In the genomic region with DNA sequence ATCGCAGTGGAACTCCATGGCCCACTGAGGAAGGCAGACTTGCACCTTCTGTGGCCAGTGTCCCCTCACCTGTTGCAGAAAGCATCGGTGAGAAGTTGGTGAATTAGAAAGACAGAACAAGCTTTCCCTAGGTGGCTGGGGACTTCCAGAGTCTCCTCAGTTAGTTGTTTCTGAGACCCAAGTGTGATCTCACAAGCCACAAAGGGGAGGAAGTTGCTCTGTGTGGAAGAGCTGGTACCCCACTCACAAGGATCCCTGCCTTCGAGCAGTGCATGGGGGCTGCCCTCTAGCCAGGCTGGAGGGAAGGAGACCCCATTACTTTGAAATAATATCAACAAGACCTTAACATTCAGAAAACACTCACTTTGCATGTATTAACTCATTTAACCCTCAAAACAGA, we compare ENCODE assay signal across 18 cellular contexts. TPM values are rescaled to one million over a fixed set of nuclear protein-coding genes. Genes with fewer than 3 reads are reported as not detected.
DNase-seq lines count a peak whose midpoint lies in the region; ATAC-seq, FAIRE-seq and TF ChIP-seq lines count a peak whose summit lies in the region.
"Had no signal": no experiment of that assay in that cellular context is flagged by ENCODE, and none has a peak within 500 bp of the region (broad histone marks: within the 10 kb centered on the region; RNA-seq: fewer than 3 reads in every experiment).

No MANE protein-coding gene starts in this region.

- no peak for TF ChIP-seq POLR2A in GM12878 (IDR thresholded peaks at IDR 0.05; ENCODE audit: low read depth, low read length)
- no peak for TF ChIP-seq POLR2A in thyroid gland (IDR thresholded peaks at IDR 0.05)

- no peaks in the 10 kb centered on the region for H3K79me2 ChIP-seq in GM12878 (ENCODE audit: control insufficient read depth, insufficient read depth, low read length)
- H3K79me2 ChIP-seq: hepatocyte had no signal

- 0 out of 2 replicates have a peak overlapping the region, but pooled peaks have one; percentile 35 for H3K4me2 ChIP-seq in GM12878 (ENCODE audit: control insufficient read depth, insufficient read depth)
- H3K4me2 ChIP-seq: hepatocyte had no signal

- in situ Hi-C loops in GM12878 (cut with MboI) = no loop called here

- peaks cover 15% of the 10 kb centered on the region for H3K27me3 Mint-ChIP-seq in activated CD4-positive, alpha-beta memory T cell treated with anti-CD3 and anti-CD28 coated beads for 36 hours

- no peaks in the 10 kb centered on the region for H3K36me3 Mint-ChIP-seq in activated CD4-positive, alpha-beta memory T cell treated with anti-CD3 and anti-CD28 coated beads for 36 hours
- H3K36me3 Mint-ChIP-seq: activated CD8-positive, alpha-beta memory T cell treated with anti-CD3 and anti-CD28 coated beads, Interleukin-2, amount 10 ng/mL, durations not matched to agents 7 days and 5 days; activated naive CD4-positive, alpha-beta T cell treated with anti-CD3 and anti-CD28 coated beads, Interleukin-2, amount 50 U/mL, for 72 hours; CD14-positive monocyte; type B pancreatic cell had no signal

- CTCF ChIA-PET in HEK293 (lab: Yijun Ruan, JAX) = interaction anchor here (0.8 to 1.4 kb wide), 4 partner anchors 8 to 211 kb away, joined by 3 to 6 read pairs (median 4); no protein-coding TSS in a partner anchor
- CTCF ChIA-PET in GM12878 (lab: Yijun Ruan, JAX) = interaction anchor here (0.7 to 8.2 kb wide), 10 partner anchors 10 to 210 kb away, joined by 4 to 80 read pairs (median 6); no protein-coding TSS in a partner anchor
- CTCF ChIA-PET in activated CD4-positive, alpha-beta memory T cell treated with anti-CD3 and anti-CD28 coated beads for 36 hours (lab: Charles Lee) = interaction anchor here (2.2 to 3.1 kb wide), 3 partner anchors 10 to 211 kb away, joined by 12 to 22 read pairs (median 13); no protein-coding TSS in a partner anchor

- TF ChIP-seq RAD21 in GM12878 (IDR thresholded peaks at IDR 0.05; ENCODE audit: insufficient read depth, low read depth, low read length) = no peak

- no TSS peak for BruUV-seq in GM12878 (replicated peaks; lab: Mats Ljungman, UMichigan)

- no peak for DNase-seq in GM12878 (ENCODE audit: low read depth, low spot score)
- DNase-seq in thyroid gland = no peak
- DNase-seq in activated CD4-positive, alpha-beta memory T cell treated with anti-CD3 and anti-CD28 coated beads for 36 hours = no peak
- no peak for DNase-seq in head of caudate nucleus
- DNase-seq: activated CD8-positive, alpha-beta memory T cell treated with anti-CD3 and anti-CD28 coated beads, Interleukin-2, amount 10 ng/mL, durations not matched to agents 7 days and 5 days; central memory CD4-positive, alpha-beta T cell; GM23248; NCI-H345; occipital lobe had no signal

- POLR2A ChIA-PET in HEK293 (lab: Yijun Ruan, JAX) = no interaction called here
- POLR2A ChIA-PET in GM12878 (lab: Charles Lee) = interaction anchor here (0.8 to 1.8 kb wide), 5 partner anchors 11 to 152 kb away, joined by 3 to 7 read pairs (median 4); no protein-coding TSS in a partner anchor
- POLR2A ChIA-PET in activated CD4-positive, alpha-beta memory T cell treated with anti-CD3 and anti-CD28 coated beads for 36 hours (lab: Charles Lee) = no interaction called here

- H4K20me1 ChIP-seq in GM12878 (ENCODE audit: control insufficient read depth, insufficient read depth) = no peaks in the 10 kb centered on the region

- SMC1A ChIA-PET in GM12878 (lab: Charles Lee; ENCODE audit: uncharacterized antibody, unreplicated experiment) = interaction anchor here (0.7 to 3.4 kb wide), 23 partner anchors 8 to 213 kb away, joined by 3 to 16 read pairs (median 4); no protein-coding TSS in a partner anchor

- 0 out of 4 replicates have a peak, but pooled peaks of 1 of the 2 experiments have one; percentile 27 for TF ChIP-seq EP300 in GM12878 (IDR thresholded peaks at IDR 0.05; ENCODE audit: borderline replicate concordance in 1 of 2, control insufficient read depth in 1 of 2, low read depth in 2 of 2, low read length in 2 of 2)

- H3K4me3 ChIP-seq in HEK293 (ENCODE audit: low read depth, low read length) (no peak overlapping the region), GM12878 (no peak overlapping the region), muscle layer of duodenum (ENCODE audit: low read depth in 1 of 2, low read length in 2 of 2) (peak overlapping the region; percentile 42 to 72), thyroid gland (replicated peaks in 1 of 3) (peak overlapping the region in 1 of 3 donors; percentile 13)
- H3K4me3 ChIP-seq: GM23248, hepatocyte had no signal

- H3K4me1 Mint-ChIP-seq in activated CD4-positive, alpha-beta memory T cell treated with anti-CD3 and anti-CD28 coated beads for 36 hours (ENCODE audit: low read depth) = peaks cover 2% of the 10 kb centered on the region

- no peaks in the 10 kb centered on the region for H3K36me3 ChIP-seq in HEK293 (ENCODE audit: control insufficient read depth in 2 of 2, insufficient read depth in 1 of 2, low read length in 2 of 2)
- H3K36me3 ChIP-seq in GM12878 (ENCODE audit: control insufficient read depth in 2 of 2, insufficient read depth in 2 of 2, low read length in 1 of 2) = no peaks in the 10 kb centered on the region
- H3K36me3 ChIP-seq in muscle layer of duodenum (ENCODE audit: control insufficient read depth in 1 of 2, insufficient read depth in 2 of 2, low read length in 2 of 2) = no peaks in the 10 kb centered on the region
- no peaks in the 10 kb centered on the region for H3K36me3 ChIP-seq in thyroid gland

- intact Hi-C loops in GM12878 (cut with micrococcal nuclease; ENCODE audit: unreplicated experiment) = no loop called here
- intact Hi-C loops in thyroid gland (cut with DNase I) = loop anchor here (5.0 kb wide), 1 partner anchor 35 kb away; no protein-coding TSS in a partner anchor
- intact Hi-C loops in activated CD4-positive, alpha-beta memory T cell treated with anti-CD3 and anti-CD28 coated beads for 36 hours (cut with micrococcal nuclease) = no loop called here
- intact Hi-C loops in head of caudate nucleus (cut with DNase I) = no loop called here

- TF ChIP-seq CTCF in HEK293 (tag by site-specific recombination; IDR thresholded peaks at IDR 0.05) = no peak
- TF ChIP-seq CTCF in GM12878 (IDR thresholded peaks at IDR 0.05 in 2 of 3, conservative IDR thresholded peaks at IDR 0.05 in 1 of 3; ENCODE audit: control insufficient read depth in 2 of 3, extremely low read depth in 1 of 3, insufficient read depth in 1 of 3, low read depth in 3 of 3, low read length in 3 of 3) = no peak
- TF ChIP-seq CTCF in thyroid gland (IDR thresholded peaks at IDR 0.05) = no peak

- no peak for FAIRE-seq in GM12878 (lab: Jason Lieb, UNC)

- H3K27me3 ChIP-seq in GM12878 (replicated peaks in 1 of 2; ENCODE audit: control insufficient read depth in 2 of 2, insufficient read depth in 2 of 2, low read length in 1 of 2) (peaks cover 0 to 3% of the 10 kb centered on the region in 2 experiments; a peak in 2 of 4 replicates), muscle layer of duodenum (ENCODE audit: low read depth, low read length) (no peaks in the 10 kb centered on the region), thyroid gland (no peaks in the 10 kb centered on the region)
- H3K27me3 ChIP-seq: hepatocyte had no signal

- H3K9me3 ChIP-seq in HEK293 (ENCODE audit: control insufficient read depth, insufficient read depth, low read depth, low read length) (no peaks in the 10 kb centered on the region), GM12878 (replicated peaks; ENCODE audit: control insufficient read depth, insufficient read depth, low read length) (no peaks in the 10 kb centered on the region), muscle layer of duodenum (ENCODE audit: control insufficient read depth in 1 of 2, low read length in 2 of 2) (no peaks in the 10 kb centered on the region), thyroid gland (no peaks in the 10 kb centered on the region)

- H3K4me3 Mint-ChIP-seq in activated CD4-positive, alpha-beta memory T cell treated with anti-CD3 and anti-CD28 coated beads for 36 hours = no peak overlapping the region
- H3K4me3 Mint-ChIP-seq: activated CD8-positive, alpha-beta memory T cell treated with anti-CD3 and anti-CD28 coated beads, Interleukin-2, amount 10 ng/mL, durations not matched to agents 7 days and 5 days; CD14-positive monocyte; type B pancreatic cell had no signal

- H3K27ac ChIP-seq in HEK293 (ENCODE audit: extremely low read depth, low read depth, low read length) = no peak overlapping the region
- no peak overlapping the region for H3K27ac ChIP-seq in GM12878 (ENCODE audit: control insufficient read depth, insufficient read depth)
- peak overlapping the region; percentile 19 for H3K27ac ChIP-seq in muscle layer of duodenum (ENCODE audit: low read length)
- peak overlapping the region in 2 of 3 donors; percentile 67 to 71 for H3K27ac ChIP-seq in thyroid gland
- H3K27ac ChIP-seq: GM23248, hepatocyte, VCaP had no signal

- ATAC-seq in GM12878 (peak; percentile 87), GM18520 (IDR thresholded peaks at IDR 0.05; ENCODE audit: unreplicated experiment) (no peak)
- ATAC-seq: activated CD8-positive, alpha-beta memory T cell treated with anti-CD3 and anti-CD28 coated beads, Interleukin-2, amount 10 ng/mL, durations not matched to agents 7 days and 5 days; activated naive CD4-positive, alpha-beta T cell treated with anti-CD3 and anti-CD28 coated beads, Interleukin-2, amount 50 U/mL, for 72 hours had no signal

- H3K9me3 Mint-ChIP-seq in activated CD4-positive, alpha-beta memory T cell treated with anti-CD3 and anti-CD28 coated beads for 36 hours = no peaks in the 10 kb centered on the region
- H3K9me3 Mint-ChIP-seq: activated naive CD4-positive, alpha-beta T cell treated with anti-CD3 and anti-CD28 coated beads, Interleukin-2, amount 50 U/mL, for 72 hours; CD14-positive monocyte; type B pancreatic cell had no signal

- 0% methylated on average over 3 of the region's 3 CpGs for WGBS in GM12878 (ENCODE audit: insufficient coverage, insufficient replicate concordance, low lambda C conversion rate, missing lambda C conversion rate)
- WGBS in thyroid gland, 2 donors = 84 to 87% methylated on average over 3 of the region's 3 CpGs

- RAD21 ChIA-PET in GM12878 (lab: Charles Lee; ENCODE audit: unreplicated experiment) = interaction anchor here (0.9 to 3.6 kb wide), 13 partner anchors 8 to 224 kb away, joined by 3 to 17 read pairs (median 5); no protein-coding TSS in a partner anchor

- H2AFZ ChIP-seq in GM12878 (ENCODE audit: control insufficient read depth, low read depth, low read length) = no peak overlapping the region
- H2AFZ ChIP-seq: GM23248, hepatocyte had no signal

- H3K27ac Mint-ChIP-seq in activated CD4-positive, alpha-beta memory T cell treated with anti-CD3 and anti-CD28 coated beads for 36 hours = no peak overlapping the region
- H3K27ac Mint-ChIP-seq: activated CD8-positive, alpha-beta memory T cell treated with anti-CD3 and anti-CD28 coated beads, Interleukin-2, amount 10 ng/mL, durations not matched to agents 7 days and 5 days; activated naive CD4-positive, alpha-beta T cell treated with anti-CD3 and anti-CD28 coated beads, Interleukin-2, amount 50 U/mL, for 72 hours; type B pancreatic cell had no signal

- H3K4me1 ChIP-seq in HEK293 (ENCODE audit: control insufficient read depth, insufficient read depth, low read length) (peaks cover 3% of the 10 kb centered on the region; the same call in 1 of the 2 replicates), GM12878 (ENCODE audit: control insufficient read depth, insufficient read depth, low read length) (peaks cover 9% of the 10 kb centered on the region; the same call in 1 of the 2 replicates), muscle layer of duodenum (ENCODE audit: control insufficient read depth in 1 of 2, insufficient read depth in 2 of 2, low read length in 2 of 2) (peaks cover 14 to 54% of the 10 kb centered on the region in 2 donors), thyroid gland (peaks cover 6 to 27% of the 10 kb centered on the region in 2 donors)

- H3K9ac ChIP-seq in GM12878 (ENCODE audit: control insufficient read depth, insufficient read depth, low read length) = no peak overlapping the region
- H3K9ac ChIP-seq: GM23248 had no signal

RNA-seq across cellular contexts. Expression of gene PRELP, which starts 2.1 kb away (rescaled TPM):
- not detected in 2 replicates for total RNA-seq in GM12878 (2013; cell fraction: nucleolus; rRNA removed)
- total RNA-seq in GM12878 (2014; rRNA removed) (not detected in 2 replicates), GM12878 (2014; rRNA removed; fragmentation: Illumina TruSeq; extraction: Trizol) (not detected in 2 replicates), GM12878 (2021) (0.05 TPM in 2 replicates), thyroid gland (10 to 100 TPM; 17.5 to 86.1 (median 35.4) TPM)
- polyA plus RNA-seq in GM12878 (2011; ENCODE audit: low read depth) = not detected
- polyA plus RNA-seq in GM12878 (2011; rRNA removed) (not detected in 2 replicates), GM12878 (2014; fragmentation: Illumina TruSeq; extraction: Trizol) (not detected in 2 replicates), GM12878 (2014; fragmentation: Nextera tagmentation; extraction: Ambion mirVana) (not detected), GM12878 (2014; rRNA removed) (not detected in 2 replicates), GM12878 (2016; fragmentation: Nextera tagmentation; extraction: Ambion mirVana) (under 1 TPM in 1 of 2 experiments, not detected in 1; 0.03 TPM)
- not detected in 2 replicates for polyA plus RNA-seq in GM12878 (2011; cell fraction: cytosol; rRNA removed)
- polyA plus RNA-seq in GM12878 (2011; cell fraction: nucleus; rRNA removed) = not detected in 2 replicates
- not detected in 2 replicates for polyA plus RNA-seq in GM12878 (2012)
- not detected in 2 replicates for polyA minus RNA-seq in GM12878 (2011; rRNA and poly(A)+ RNA removed)
- not detected in 2 replicates for polyA minus RNA-seq in GM12878 (2011; cell fraction: cytosol; rRNA and poly(A)+ RNA removed)
- not detected in 2 replicates for polyA minus RNA-seq in GM12878 (2011; cell fraction: nucleus; rRNA and poly(A)+ RNA removed)
- total RNA-seq in activated CD4-positive, alpha-beta memory T cell treated with anti-CD3 and anti-CD28 coated beads for 36 hours = not detected
- total RNA-seq: activated CD8-positive, alpha-beta memory T cell treated with anti-CD3 and anti-CD28 coated beads, Interleukin-2, amount 10 ng/mL, durations not matched to agents 7 days and 5 days; OCI-LY7 had no signal
- polyA plus RNA-seq: CD14-positive monocyte had no signal

RNA-seq across cellular contexts. Expression of gene OPTC, which starts 16.2 kb away (rescaled TPM):
- total RNA-seq in GM12878 (2013; cell fraction: nucleolus; rRNA removed) = not detected in 2 replicates
- not detected in 2 replicates for total RNA-seq in GM12878 (2014; rRNA removed)
- not detected in 2 replicates for total RNA-seq in GM12878 (2014; rRNA removed; fragmentation: Illumina TruSeq; extraction: Trizol)
- total RNA-seq in GM12878 (2021) = not detected in 2 replicates
- not detected for polyA plus RNA-seq in GM12878 (2011; ENCODE audit: low read depth)
- polyA plus RNA-seq in GM12878 (2011; rRNA removed) = not detected in 2 replicates
- polyA plus RNA-seq in GM12878 (2011; cell fraction: cytosol; rRNA removed) = not detected in 2 replicates
- not detected in 2 replicates for polyA plus RNA-seq in GM12878 (2011; cell fraction: nucleus; rRNA removed)
- not detected in 2 replicates for polyA plus RNA-seq in GM12878 (2012)
- not detected in 2 replicates for polyA plus RNA-seq in GM12878 (2014; fragmentation: Illumina TruSeq; extraction: Trizol)
- not detected for polyA plus RNA-seq in GM12878 (2014; fragmentation: Nextera tagmentation; extraction: Ambion mirVana)
- polyA plus RNA-seq in GM12878 (2014; rRNA removed) = not detected in 2 replicates
- not detected for polyA plus RNA-seq in GM12878 (2016; fragmentation: Nextera tagmentation; extraction: Ambion mirVana)
- polyA minus RNA-seq in GM12878 (2011; rRNA and poly(A)+ RNA removed) = not detected in 2 replicates
- polyA minus RNA-seq in GM12878 (2011; cell fraction: cytosol; rRNA and poly(A)+ RNA removed) = not detected in 2 replicates
- not detected in 2 replicates for polyA minus RNA-seq in GM12878 (2011; cell fraction: nucleus; rRNA and poly(A)+ RNA removed)
- not detected for total RNA-seq in thyroid gland
- total RNA-seq in activated CD4-positive, alpha-beta memory T cell treated with anti-CD3 and anti-CD28 coated beads for 36 hours = not detected
- total RNA-seq: activated CD8-positive, alpha-beta memory T cell treated with anti-CD3 and anti-CD28 coated beads, Interleukin-2, amount 10 ng/mL, durations not matched to agents 7 days and 5 days; activated naive CD4-positive, alpha-beta T cell treated with anti-CD3 and anti-CD28 coated beads, Interleukin-2, amount 50 U/mL, for 72 hours; GM23248; hepatocyte; occipital lobe; OCI-LY7 had no signal
- polyA plus RNA-seq: CD14-positive monocyte, GM23248 had no signal

Comparison
In these comparisons a context has a peak if more than half of its experiments do, and no peak if none do; other contexts are left out.
1. H3K27ac ChIP-seq: peak in muscle layer of duodenum (single experiment) and thyroid gland (2 of 3); none in HEK293 (single experiment) and GM12878 (single experiment).
2. H3K4me3 ChIP-seq: peak in muscle layer of duodenum (2 of 2); none in HEK293 (single experiment) and GM12878 (single experiment).
3. RNA of gene PRELP, which starts 2.1 kb away (total RNA-seq): 17.5 to 86.1 TPM in thyroid gland; not detected in activated CD4-positive, alpha-beta memory T cell treated with anti-CD3 and anti-CD28 coated beads for 36 hours and 0.05 TPM in GM12878; every median in the first group is over 10 times any median in the second.